ENCODE assay signal across 17 cellular contexts in genomic region chr7:4015371-4015770, GRCh38.
DNase-seq lines count a peak whose midpoint lies in the region; ATAC-seq, FAIRE-seq and TF ChIP-seq lines count a peak whose summit lies in the region.
"Had no signal": no experiment of that assay in that cellular context is flagged by ENCODE, and none has a peak within 500 bp of the region (broad histone marks: within the 10 kb centered on the region; RNA-seq: fewer than 3 reads in every experiment).

No MANE protein-coding gene starts in this region.

- H4K5ac ChIP-seq in H1 (ENCODE audit: insufficient read length, low read depth, low read length), result no peak overlapping the region

- no peak overlapping the region for H2AFZ ChIP-seq in H1 (ENCODE audit: low read length)

- no peak overlapping the region for H3K27ac ChIP-seq in H1 (ENCODE audit: low read depth, low read length)
- H3K27ac ChIP-seq in stomach, result no peak overlapping the region
- H3K27ac ChIP-seq: 22Rv1 had no signal

- no peaks in the 10 kb centered on the region for H3K4me1 Mint-ChIP-seq in activated CD8-positive, alpha-beta memory T cell treated with anti-CD3 and anti-CD28 coated beads, Interleukin-2, amount 10 ng/mL, durations not matched to agents 7 days and 5 days
- H3K4me1 Mint-ChIP-seq: CD14-positive monocyte had no signal

- DNase-seq in NCI-H1105 treated with DMSO at 0.1 percent for 48 hours (lab: John Stamatoyannopoulos, UW), result peak; percentile 34
- no peak for DNase-seq in NCI-H1105 (lab: John Stamatoyannopoulos, UW)
- no peak for DNase-seq in HTR-8/SVneo (ENCODE audit: insufficient read length, low spot score)
- DNase-seq in H1 (ENCODE audit: low read depth in 1 of 2, low spot score in 2 of 2), result no peak
- DNase-seq in stomach, result peak; percentile 24
- DNase-seq in DMS53 (lab: John Stamatoyannopoulos, UW), result no peak
- DNase-seq in activated CD8-positive, alpha-beta memory T cell treated with anti-CD3 and anti-CD28 coated beads, Interleukin-2, amount 10 ng/mL, durations not matched to agents 7 days and 5 days, result no peak
- DNase-seq: Caco-2; CD8-positive, alpha-beta T cell; DMS79; GOT3 had no signal

- no peaks in the 10 kb centered on the region for H3K27me3 Mint-ChIP-seq in activated CD8-positive, alpha-beta memory T cell treated with anti-CD3 and anti-CD28 coated beads, Interleukin-2, amount 10 ng/mL, durations not matched to agents 7 days and 5 days

- no peak for ATAC-seq in HG02759 (IDR thresholded peaks at IDR 0.05; ENCODE audit: unreplicated experiment)
- no peak for ATAC-seq in activated CD8-positive, alpha-beta memory T cell treated with anti-CD3 and anti-CD28 coated beads, Interleukin-2, amount 10 ng/mL, durations not matched to agents 7 days and 5 days
- ATAC-seq: CD8-positive, alpha-beta T cell; GM12878 had no signal

- no peak overlapping the region for H2BK15ac ChIP-seq in H1 (ENCODE audit: low read length)

- H2BK5ac ChIP-seq in H1 (ENCODE audit: low read depth, low read length), result no peak overlapping the region

- no peaks in the 10 kb centered on the region for H3K23me2 ChIP-seq in H1 (ENCODE audit: low read depth, low read length)

- H3K9me3 ChIP-seq in H1 (ENCODE audit: insufficient read depth in 2 of 2, low read depth in 1 of 2, low read length in 1 of 2) (peaks cover 11 to 15% of the 10 kb centered on the region in 2 experiments), stomach (peaks cover 0 to 20% (median 8%) of the 10 kb centered on the region in 4 donors)
- H3K9me3 ChIP-seq: HAP-1 had no signal

- CTCF ChIA-PET in H1 (lab: Charles Lee; ENCODE audit: partially characterized antibody), result no interaction called here
- CTCF ChIA-PET in activated CD8-positive, alpha-beta memory T cell treated with anti-CD3 and anti-CD28 coated beads, Interleukin-2, amount 10 ng/mL, durations not matched to agents 7 days and 5 days (lab: Charles Lee), result no interaction called here

- no peaks in the 10 kb centered on the region for H3K36me3 Mint-ChIP-seq in activated CD8-positive, alpha-beta memory T cell treated with anti-CD3 and anti-CD28 coated beads, Interleukin-2, amount 10 ng/mL, durations not matched to agents 7 days and 5 days
- H3K36me3 Mint-ChIP-seq: CD14-positive monocyte; CD8-positive, alpha-beta T cell had no signal

- H2BK12ac ChIP-seq in H1 (ENCODE audit: low read depth, low read length), result 0 out of 2 replicates have a peak overlapping the region, but pooled peaks have one; percentile 62

- no peaks in the 10 kb centered on the region for H3K79me2 ChIP-seq in H1 (ENCODE audit: control insufficient read depth in 1 of 2, insufficient read depth in 2 of 2, low read length in 2 of 2)

- H3K56ac ChIP-seq in H1 (replicated peaks; ENCODE audit: insufficient read length, low read depth, low read length), result no peak overlapping the region

- TF ChIP-seq CTCF in H1 (IDR thresholded peaks at IDR 0.05; ENCODE audit: control extremely low read depth in 1 of 3, insufficient read depth in 1 of 3, low read depth in 1 of 3, low read length in 3 of 3), result no peak
- no peak for TF ChIP-seq CTCF in stomach (IDR thresholded peaks at IDR 0.05)

- H2BK120ac ChIP-seq in H1 (replicated peaks; ENCODE audit: low read depth, low read length), result no peak overlapping the region

- H3K27me3 ChIP-seq in H1 (replicated peaks in 1 of 4; ENCODE audit: control insufficient read depth in 3 of 4, extremely low read depth in 1 of 4, insufficient read depth in 3 of 4, low read length in 3 of 4) (no peaks in the 10 kb centered on the region), stomach (no peaks in the 10 kb centered on the region)

- no peak overlapping the region for H2BK20ac ChIP-seq in H1 (ENCODE audit: low read length)

- TF ChIP-seq POLR2A in H1 (IDR thresholded peaks at IDR 0.05; ENCODE audit: control extremely low read depth in 1 of 2, low read depth in 2 of 2, low read length in 2 of 2) (no peak), stomach (IDR thresholded peaks at IDR 0.05) (no peak)

- H3K23ac ChIP-seq in H1 (ENCODE audit: insufficient read length), result no peak overlapping the region

- H3K4ac ChIP-seq in H1 (replicated peaks; ENCODE audit: insufficient read length, low read depth, low read length), result no peak overlapping the region

- H3K14ac ChIP-seq in H1 (ENCODE audit: insufficient read length), result no peak overlapping the region

- no peaks in the 10 kb centered on the region for H4K20me1 ChIP-seq in H1 (replicated peaks in 1 of 2; ENCODE audit: control insufficient read depth in 1 of 2, insufficient read depth in 2 of 2, low read length in 2 of 2)

- H4K8ac ChIP-seq in H1 (ENCODE audit: extremely low read depth, insufficient read depth, low read length), result no peak overlapping the region

- H3K9me3 Mint-ChIP-seq in activated CD8-positive, alpha-beta memory T cell treated with anti-CD3 and anti-CD28 coated beads, Interleukin-2, amount 10 ng/mL, durations not matched to agents 7 days and 5 days (ENCODE audit: low read depth), result peaks cover 4% of the 10 kb centered on the region

- peaks cover 0 to 10% (median 4%) of the 10 kb centered on the region in 4 experiments; a peak in 6 of 7 replicates for H3K4me1 ChIP-seq in H1 (replicated peaks in 1 of 4; ENCODE audit: control insufficient read depth in 3 of 4, insufficient read depth in 4 of 4, low read length in 3 of 4)
- no peaks in the 10 kb centered on the region for H3K4me1 ChIP-seq in stomach
- H3K4me1 ChIP-seq: Caco-2, HAP-1 had no signal

- no peak overlapping the region for H4K91ac ChIP-seq in H1 (replicated peaks; ENCODE audit: insufficient read length, low read length)

- no peak overlapping the region for H3K9ac ChIP-seq in H1 (replicated peaks in 1 of 4; ENCODE audit: extremely low read depth in 1 of 4, low read depth in 3 of 4, low read length in 3 of 4)

- WGBS in H1 (ENCODE audit: extremely low coverage in 1 of 2, insufficient coverage in 1 of 2, insufficient read length in 1 of 2, insufficient replicate concordance in 2 of 2, low coverage in 1 of 2, low lambda C conversion rate in 2 of 2, missing lambda C conversion rate in 1 of 2), 2 experiments, result 93% methylated on average over 8 of the region's 8 CpGs; no CpG with 5 or more reads in 1 of the 2 experiments
- WGBS in stomach, 5 donors, result 90 to 94% (median 93%) methylated on average over 8 of the region's 8 CpGs

- FAIRE-seq in HTR-8/SVneo (lab: Jason Lieb, UNC), result peak; percentile 31
- no peak for FAIRE-seq in H1 (lab: Jason Lieb, UNC)
- FAIRE-seq: GM12878, GM18507 had no signal

- no peak overlapping the region for H2AK5ac ChIP-seq in H1 (ENCODE audit: low read depth, low read length)

- TF ChIP-seq EP300 in H1 (IDR thresholded peaks at IDR 0.05; ENCODE audit: borderline replicate concordance in 1 of 2, low read depth in 2 of 2, low read length in 2 of 2) (no peak), stomach (IDR thresholded peaks at IDR 0.05) (no peak)

- no peaks in the 10 kb centered on the region for H3K79me1 ChIP-seq in H1 (ENCODE audit: low read depth, low read length)

- TF ChIP-seq RAD21 in H1 (IDR thresholded peaks at IDR 0.05 in 1 of 2, conservative IDR thresholded peaks at IDR 0.05 in 1 of 2; ENCODE audit: low read depth in 2 of 2, low read length in 2 of 2), result no peak

- H3K4me3 Mint-ChIP-seq in activated CD8-positive, alpha-beta memory T cell treated with anti-CD3 and anti-CD28 coated beads, Interleukin-2, amount 10 ng/mL, durations not matched to agents 7 days and 5 days, result no peak overlapping the region
- H3K4me3 Mint-ChIP-seq: CD14-positive monocyte; CD8-positive, alpha-beta T cell had no signal

- H3K4me2 ChIP-seq in H1 (ENCODE audit: insufficient read depth in 1 of 2, low read depth in 2 of 2, low read length in 2 of 2), result no peak overlapping the region

- H3K36me3 ChIP-seq in H1 (ENCODE audit: control insufficient read depth in 2 of 4, insufficient read depth in 4 of 4, low read length in 3 of 4) (no peaks in the 10 kb centered on the region), stomach (peaks cover 0 to 14% (median 0%) of the 10 kb centered on the region in 4 donors)
- H3K36me3 ChIP-seq: HAP-1 had no signal

- H3K4me3 ChIP-seq in H1 (ENCODE audit: extremely low read depth in 1 of 4, insufficient read depth in 2 of 4, low read depth in 3 of 4, low read length in 4 of 4) (no peak overlapping the region), stomach (no peak overlapping the region)
- H3K4me3 ChIP-seq: GM12878, HAP-1 had no signal

- intact Hi-C loops in stomach (cut with DNase I; ENCODE audit: low total_unique reads), result no loop called here

- POLR2A ChIA-PET in H1 (lab: Charles Lee; ENCODE audit: partially characterized antibody), result no interaction called here

- no peak overlapping the region for H3K18ac ChIP-seq in H1 (ENCODE audit: extremely low read depth, low read length)

- H3K27ac Mint-ChIP-seq in activated CD8-positive, alpha-beta memory T cell treated with anti-CD3 and anti-CD28 coated beads, Interleukin-2, amount 10 ng/mL, durations not matched to agents 7 days and 5 days, result no peak overlapping the region
- H3K27ac Mint-ChIP-seq: CD14-positive monocyte; CD8-positive, alpha-beta T cell had no signal

TF ChIP-seq in H1, 55 proteins besides CTCF, POLR2A, EP300 and RAD21:
- no peak for TF ChIP-seq MAFK (IDR thresholded peaks at IDR 0.05; ENCODE audit: low read depth, low read length)
TF ChIP-seq in H1: peak in this region for 0.

Comparison
In these comparisons a context has a peak if more than half of its experiments do, and no peak if none do; other contexts are left out.
1. DNase-seq: peak in NCI-H1105 treated with DMSO at 0.1 percent for 48 hours (single experiment) and stomach (single experiment); none in NCI-H1105 (single experiment), HTR-8/SVneo (single experiment), H1 (0 of 2), DMS53 (single experiment) and activated CD8-positive, alpha-beta memory T cell treated with anti-CD3 and anti-CD28 coated beads, Interleukin-2, amount 10 ng/mL, durations not matched to agents 7 days and 5 days (single experiment).